Comparison of ENCODE assay signal across 10 cellular contexts in genomic region chr5:154059039-154059430, GRCh38.
A peak's percentile ranks its signal among the peaks of the same experiment; 100 is the strongest.
DNase-seq lines count a peak whose midpoint lies in the region; ATAC-seq and TF ChIP-seq lines count a peak whose summit lies in the region.
"Had no signal": no experiment of that assay in that cellular context is flagged by ENCODE, and none has a peak within 500 bp of the region (broad histone marks: within the 10 kb centered on the region; RNA-seq: fewer than 3 reads in every experiment).

No MANE protein-coding gene starts in this region.

- no peak overlapping the region for H3K27ac ChIP-seq in BLaER1
- H3K27ac ChIP-seq: gastrocnemius medialis, SK-N-MC had no signal

- peaks cover 32% of the 10 kb centered on the region for H3K4me1 ChIP-seq in BLaER1
- H3K4me1 ChIP-seq in Loucy (ENCODE audit: insufficient read depth, low read length, poor library complexity, severe bottlenecking), result peaks cover 22% of the 10 kb centered on the region

- no peaks in the 10 kb centered on the region for H3K9me2 ChIP-seq in Loucy (replicated peaks; ENCODE audit: low read depth, low read length)

- no peaks in the 10 kb centered on the region for H3K36me3 ChIP-seq in BLaER1
- no peaks in the 10 kb centered on the region; the same call in 1 of the 2 replicates for H3K36me3 ChIP-seq in Loucy (ENCODE audit: insufficient read depth, low read length)

- no peak overlapping the region for H3K9ac ChIP-seq in BLaER1
- peak overlapping the region; percentile 22 for H3K9ac ChIP-seq in Loucy (ENCODE audit: low read depth, low read length, poor library complexity, severe bottlenecking)

- DNase-seq in UCSD-AML1 (lab: John Stamatoyannopoulos, UW; ENCODE audit: unreplicated experiment), result no peak
- no peak for DNase-seq in stimulated activated CD4-positive, alpha-beta T cell treated with anti-CD3 and anti-CD28 coated beads, Interleukin-2, amount 100 ng/mL, for 48 hours
- no peak for DNase-seq in hepatic stellate cell (ENCODE audit: low spot score)
- no peak for DNase-seq in islet precursor cell
- DNase-seq: gastrocnemius medialis had no signal

- H3K4me3 ChIP-seq in BLaER1, result no peak overlapping the region
- peak overlapping the region; percentile 62 for H3K4me3 ChIP-seq in Loucy (ENCODE audit: low read length, poor library complexity, severe bottlenecking)
- H3K4me3 ChIP-seq: gastrocnemius medialis, SK-N-MC had no signal

- H3K4me2 ChIP-seq in BLaER1, result peak overlapping the region; percentile 55
- peak overlapping the region; percentile 76 for H3K4me2 ChIP-seq in Loucy (ENCODE audit: low read depth, low read length, poor library complexity, severe bottlenecking)

- H2AFZ ChIP-seq in Loucy (ENCODE audit: low read length), result no peak overlapping the region

- no peak for TF ChIP-seq CTCF in Loucy (conservative IDR thresholded peaks at IDR 0.05; ENCODE audit: low read length)

- peak; percentile 65 for ATAC-seq in GM19043 (IDR thresholded peaks at IDR 0.05; ENCODE audit: low read depth, unreplicated experiment)
- peak; percentile 44 for ATAC-seq in HG02852 (IDR thresholded peaks at IDR 0.05; ENCODE audit: unreplicated experiment)
- ATAC-seq: gastrocnemius medialis had no signal

- H3K9me3 ChIP-seq in BLaER1 (peaks cover 1% of the 10 kb centered on the region; the same call in 1 of the 2 replicates), Loucy (ENCODE audit: insufficient read depth, low read depth, low read length) (no peaks in the 10 kb centered on the region)
- H3K9me3 ChIP-seq: gastrocnemius medialis had no signal

- H4K20me1 ChIP-seq in BLaER1 (peaks cover 18% of the 10 kb centered on the region; the same call in 1 of the 2 replicates), Loucy (ENCODE audit: insufficient read depth, low read length, poor library complexity, severe bottlenecking) (no peaks in the 10 kb centered on the region)

- no peaks in the 10 kb centered on the region for H3K79me2 ChIP-seq in Loucy (ENCODE audit: insufficient read depth, low read length)

- no peaks in the 10 kb centered on the region for H3F3A ChIP-seq in Loucy (ENCODE audit: low read depth)

- H3K27me3 ChIP-seq in BLaER1, result no peaks in the 10 kb centered on the region
- H3K27me3 ChIP-seq in Loucy (ENCODE audit: insufficient read depth, low read length, poor library complexity, severe bottlenecking), result no peaks in the 10 kb centered on the region
- H3K27me3 ChIP-seq: gastrocnemius medialis had no signal
